ENCODE assay signal across 19 cellular contexts in the genomic region with DNA sequence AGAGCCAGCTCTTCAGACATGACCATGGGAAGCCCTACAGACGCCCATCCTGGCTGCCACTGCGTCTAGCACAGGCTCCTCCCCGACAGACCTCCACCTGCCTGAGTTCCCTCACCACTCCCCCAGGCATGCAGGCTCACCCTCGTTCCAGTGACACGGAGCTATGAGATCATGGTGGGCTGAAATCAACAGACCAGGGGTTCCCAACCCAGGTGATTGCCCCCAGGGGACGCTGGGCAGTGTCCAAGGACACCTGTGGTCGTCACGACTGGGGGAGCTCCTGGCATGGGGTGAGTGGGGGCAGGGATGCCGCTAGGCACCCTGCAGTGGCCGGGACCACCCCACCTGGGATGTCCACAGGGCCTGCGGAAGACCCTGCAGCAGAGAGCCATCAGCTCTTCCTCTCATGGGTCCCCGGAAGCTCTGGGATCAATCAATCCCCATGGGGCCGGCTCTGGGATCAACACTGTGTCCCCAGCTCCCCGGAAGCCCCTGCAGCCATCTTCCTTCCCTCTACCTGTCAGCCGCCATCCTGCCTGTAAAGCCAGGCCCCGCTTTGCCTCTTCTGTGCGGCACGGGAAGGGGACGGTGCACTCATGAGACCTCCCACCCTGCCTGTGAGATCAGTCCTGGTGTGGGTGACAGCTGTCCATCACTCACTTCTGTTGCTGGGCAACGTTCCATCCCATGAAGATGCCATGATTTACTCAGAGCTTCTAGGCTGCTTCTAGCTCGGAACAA. TPM values are rescaled to one million over a fixed set of nuclear protein-coding genes. Genes with fewer than 3 reads are reported as not detected.
DNase-seq lines count a peak whose midpoint lies in the region; TF ChIP-seq lines count a peak whose summit lies in the region.
"Had no signal": no experiment of that assay in that cellular context is flagged by ENCODE, and none has a peak within 500 bp of the region (broad histone marks: within the 10 kb centered on the region; RNA-seq: fewer than 3 reads in every experiment).

No MANE protein-coding gene starts in this region.

- H3K27ac ChIP-seq in dorsolateral prefrontal cortex, result peak overlapping the region in 42 of 59 donors; percentile 15 to 100 (median 78)
- H3K27ac ChIP-seq: BLaER1 treated with 17β-estradiol and CSF1 and Interleukin-3, amounts not matched to agents 10 nM and 100 nM; SJCRH30 had no signal

- intact Hi-C loops in dorsolateral prefrontal cortex (cut with DNase I) (loop anchor here (5.0 to 10.0 kb wide), 3 partner anchors 141 to 206 kb away; a partner anchor contains a TSS), posterior vena cava (cut with DNase I) (no loop called here)

- H3K36me3 ChIP-seq in H7 (replicated peaks; ENCODE audit: control insufficient read depth, insufficient read depth, low read length), result no peaks in the 10 kb centered on the region
- H3K36me3 ChIP-seq: BLaER1 treated with 17β-estradiol and CSF1 and Interleukin-3, amounts not matched to agents 10 nM and 100 nM; SJCRH30 had no signal

- H3K27me3 ChIP-seq in H7 (ENCODE audit: control insufficient read depth, insufficient read depth, low read length) (peaks cover 2% of the 10 kb centered on the region; the same call in 1 of the 2 replicates), dorsolateral prefrontal cortex (peaks cover 0 to 4% (median 0%) of the 10 kb centered on the region in 45 donors)
- H3K27me3 ChIP-seq: BLaER1 treated with 17β-estradiol and CSF1 and Interleukin-3, amounts not matched to agents 10 nM and 100 nM; SJCRH30 had no signal

- H3K4me3 ChIP-seq in H7 (ENCODE audit: insufficient read depth, low read depth, low read length), result no peak overlapping the region
- no peak overlapping the region for H3K4me3 ChIP-seq in dorsolateral prefrontal cortex
- H3K4me3 ChIP-seq: BLaER1 treated with 17β-estradiol and CSF1 and Interleukin-3, amounts not matched to agents 10 nM and 100 nM; SJCRH30 had no signal

- TF ChIP-seq CTCF in dorsolateral prefrontal cortex (IDR thresholded peaks at IDR 0.05 in 54 of 56, conservative IDR thresholded peaks at IDR 0.05 in 2 of 56; ENCODE audit: low read depth in 1 of 56, partially characterized antibody in 56 of 56), result no peak

- peak; percentile 25 for DNase-seq in NCI-H82 (lab: John Stamatoyannopoulos, UW)
- no peak for DNase-seq in NCI-H82 treated with DMSO at 0.1 percent for 48 hours (lab: John Stamatoyannopoulos, UW; ENCODE audit: unreplicated experiment)
- peak; percentile 51 for DNase-seq in H7
- DNase-seq in dorsolateral prefrontal cortex, result no peak
- DNase-seq in posterior vena cava (ENCODE audit: low spot score), result peak; percentile 58
- no peak for DNase-seq in stimulated activated CD4-positive, alpha-beta T cell treated with anti-CD3 and anti-CD28 coated beads, Interleukin-4, amount 100 ng/mL, for 24 hours
- no peak for DNase-seq in retina
- DNase-seq in T-helper 1 cell, result no peak
- DNase-seq: DMS153, HCEC 1CT, KG1, NCI-H1048, NCI-H1694, NCI-H446, NCI-H748 treated with DMSO at 0.1 percent for 48 hours, SJCRH30 had no signal

RNA-seq across cellular contexts. Expression of a gene that starts 12.8 kb away (rescaled TPM):
- 0.70 TPM in 1 of 2 replicates, not detected in the other for total RNA-seq in H7 (2014; rRNA removed; shearing (Covaris generic))
- 10 to 100 TPM in 8 of 120 experiments, 1 to 10 TPM in 112; 3.0 to 15.5 (median 6.7) TPM for total RNA-seq in dorsolateral prefrontal cortex
- under 1 TPM in 1 of 2 donors, not detected in 1; 0.42 TPM for total RNA-seq in posterior vena cava
- total RNA-seq: M059J had no signal

RNA-seq across cellular contexts. Expression of a gene that starts 22.7 kb away (rescaled TPM):
- 5.3 and 6.9 TPM in 2 replicates for total RNA-seq in H7 (2014; rRNA removed; shearing (Covaris generic))
- total RNA-seq in dorsolateral prefrontal cortex (100 to 1,000 TPM in 9 of 120 experiments, 10 to 100 TPM in 111; 47.4 to 116 (median 75.5) TPM), posterior vena cava (10 to 100 TPM; 21.0 to 21.9 TPM)
- total RNA-seq: RPMI7951 had no signal

RNA-seq across cellular contexts. Expression of a gene that starts 23.8 kb away (rescaled TPM):
- 13.7 and 18.1 TPM in 2 replicates for total RNA-seq in H7 (2014; rRNA removed; shearing (Covaris generic))
- total RNA-seq in dorsolateral prefrontal cortex (10 to 100 TPM; 13.7 to 35.3 (median 21.6) TPM), posterior vena cava (10 to 100 TPM; 21.0 to 21.2 TPM)

RNA-seq across cellular contexts. Expression of a gene that starts 48.1 kb away (rescaled TPM):
- 180 and 192 TPM in 2 replicates for total RNA-seq in H7 (2014; rRNA removed; shearing (Covaris generic))
- total RNA-seq in dorsolateral prefrontal cortex (10 to 100 TPM; 53.7 to 98.3 (median 68.0) TPM), posterior vena cava (10 to 100 TPM; 41.1 to 45.8 TPM)

Comparison
In these comparisons a context has a peak if more than half of its experiments do, and no peak if none do; other contexts are left out.
1. DNase-seq: peak in NCI-H82 (single experiment), H7 (single experiment) and posterior vena cava (single experiment); none in NCI-H82 treated with DMSO at 0.1 percent for 48 hours (single experiment), dorsolateral prefrontal cortex (0 of 10), stimulated activated CD4-positive, alpha-beta T cell treated with anti-CD3 and anti-CD28 coated beads, Interleukin-4, amount 100 ng/mL, for 24 hours (single experiment), retina (single experiment) and T-helper 1 cell (0 of 5).
2. intact Hi-C loops: an anchor here in dorsolateral prefrontal cortex (5.0 to 10.0 kb wide); none called in posterior vena cava.